1 cellular context compared by ENCODE assay signal in the genomic region with DNA sequence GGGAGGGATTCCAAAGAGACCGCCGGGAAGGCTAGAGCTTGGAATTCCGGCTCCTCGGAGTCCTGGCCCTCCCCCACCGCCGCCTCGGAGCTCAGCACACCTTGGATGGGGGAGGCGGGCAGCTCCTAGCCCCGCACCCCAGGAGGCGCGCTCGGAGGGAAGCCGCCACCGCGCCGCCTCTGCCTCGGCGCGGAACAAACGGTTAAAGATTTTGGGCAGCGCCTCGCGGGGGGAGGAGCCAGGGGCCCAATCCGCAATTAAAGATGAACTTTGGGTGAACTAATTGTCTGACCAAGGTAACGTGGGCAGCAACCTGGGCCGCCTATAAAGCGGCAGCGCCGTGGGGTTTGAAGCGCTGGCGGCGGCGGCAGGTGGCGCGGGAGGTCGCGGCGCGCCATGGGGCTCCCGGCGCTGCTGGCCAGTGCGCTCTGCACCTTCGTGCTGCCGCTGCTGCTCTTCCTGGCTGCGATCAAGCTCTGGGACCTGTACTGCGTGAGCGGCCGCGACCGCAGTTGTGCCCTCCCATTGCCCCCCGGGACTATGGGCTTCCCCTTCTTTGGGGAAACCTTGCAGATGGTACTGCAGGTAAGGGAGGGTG.
TF ChIP-seq lines count a peak whose summit lies in the region.

Gene CYP26A1, plus strand, starts transcription at position 355 of the 598 bp plus-strand sequence. Its CDS starts 42 bp downstream, at position 397.

TF ChIP-seq in HepG2, 621 proteins besides CTCF, POLR2A, EP300 and RAD21 (continued from another document):
- TF ChIP-seq KAT8 (CRISPR knock-in tag; IDR thresholded peaks at IDR 0.05): no peak
- TF ChIP-seq HOXA7 (CRISPR knock-in tag; IDR thresholded peaks at IDR 0.05): no peak
- TF ChIP-seq KDM5B (CRISPR knock-in tag; IDR thresholded peaks at IDR 0.05; ENCODE audit: borderline replicate concordance): peak; percentile 10; the same call in 1 of the 2 replicates
- TF ChIP-seq RBM39 (IDR thresholded peaks at IDR 0.05; ENCODE audit: low read depth, low read length, poor library complexity, severe bottlenecking): peak; percentile 13
- no peak for TF ChIP-seq ZNF276 (CRISPR knock-in tag; IDR thresholded peaks at IDR 0.05; ENCODE audit: low read depth)
- no peak for TF ChIP-seq ZNF660 (CRISPR knock-in tag; IDR thresholded peaks at IDR 0.05; ENCODE audit: borderline replicate concordance, low read depth)
- TF ChIP-seq, protein P1, sequence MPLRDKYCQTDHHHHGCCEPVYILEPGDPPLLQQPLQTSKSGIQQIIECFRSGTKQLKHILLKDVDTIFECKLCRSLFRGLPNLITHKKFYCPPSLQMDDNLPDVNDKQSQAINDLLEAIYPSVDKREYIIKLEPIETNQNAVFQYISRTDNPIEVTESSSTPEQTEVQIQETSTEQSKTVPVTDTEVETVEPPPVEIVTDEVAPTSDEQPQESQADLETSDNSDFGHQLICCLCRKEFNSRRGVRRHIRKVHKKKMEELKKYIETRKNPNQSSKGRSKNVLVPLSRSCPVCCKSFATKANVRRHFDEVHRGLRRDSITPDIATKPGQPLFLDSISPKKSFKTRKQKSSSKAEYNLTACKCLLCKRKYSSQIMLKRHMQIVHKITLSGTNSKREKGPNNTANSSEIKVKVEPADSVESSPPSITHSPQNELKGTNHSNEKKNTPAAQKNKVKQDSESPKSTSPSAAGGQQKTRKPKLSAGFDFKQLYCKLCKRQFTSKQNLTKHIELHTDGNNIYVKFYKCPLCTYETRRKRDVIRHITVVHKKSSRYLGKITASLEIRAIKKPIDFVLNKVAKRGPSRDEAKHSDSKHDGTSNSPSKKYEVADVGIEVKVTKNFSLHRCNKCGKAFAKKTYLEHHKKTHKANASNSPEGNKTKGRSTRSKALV (CRISPR knock-in tag; IDR thresholded peaks at IDR 0.05): peak; percentile 99
- TF ChIP-seq ATF7 (IDR thresholded peaks at IDR 0.05): no peak
- no peak for TF ChIP-seq ATF7 (CRISPR knock-in tag; IDR thresholded peaks at IDR 0.05)
- TF ChIP-seq BORCS8-MEF2B (CRISPR knock-in tag; IDR thresholded peaks at IDR 0.05): no peak
- no peak for TF ChIP-seq U2AF1 (optimal IDR thresholded peaks at IDR 0.05; ENCODE audit: low read depth, low read length)
- no peak for TF ChIP-seq ZFP82 (CRISPR knock-in tag; IDR thresholded peaks at IDR 0.05; ENCODE audit: borderline replicate concordance)
- no peak for TF ChIP-seq ATM (IDR thresholded peaks at IDR 0.05; ENCODE audit: borderline replicate concordance)
- 0 out of 2 replicates have a peak, but pooled peaks have one; percentile 8 for TF ChIP-seq GABPB1 (CRISPR knock-in tag; IDR thresholded peaks at IDR 0.05)
- no peak for TF ChIP-seq PRDM4 (CRISPR knock-in tag; IDR thresholded peaks at IDR 0.05; ENCODE audit: borderline replicate concordance)
- 0 out of 2 replicates have a peak, but pooled peaks have one; percentile 8 for TF ChIP-seq MXD3 (CRISPR knock-in tag; IDR thresholded peaks at IDR 0.05)
- no peak for TF ChIP-seq YEATS2 (CRISPR knock-in tag; IDR thresholded peaks at IDR 0.05; ENCODE audit: borderline replicate concordance)
